Comparison of ENCODE assay signal across 11 cellular contexts in genomic region chr9:137666950-137667670, GRCh38. TPM values are rescaled to one million over a fixed set of nuclear protein-coding genes. Genes with fewer than 3 reads are reported as not detected.
A peak's percentile ranks its signal among the peaks of the same experiment; 100 is the strongest.
DNase-seq lines count a peak whose midpoint lies in the region; ATAC-seq, FAIRE-seq and TF ChIP-seq lines count a peak whose summit lies in the region.
"Had no signal": no experiment of that assay in that cellular context is flagged by ENCODE, and none has a peak within 500 bp of the region (broad histone marks: within the 10 kb centered on the region; RNA-seq: fewer than 3 reads in every experiment).

No MANE protein-coding gene starts in this region.

- no peak for ATAC-seq in naive thymus-derived CD4-positive, alpha-beta T cell
- no peak for ATAC-seq in HG02798 (IDR thresholded peaks at IDR 0.05; ENCODE audit: poor library complexity, unreplicated experiment)

- H3K4me3 ChIP-seq in naive thymus-derived CD4-positive, alpha-beta T cell (ENCODE audit: low read length): no peak overlapping the region

- DNase-seq in COR-L47 (lab: John Stamatoyannopoulos, UW) (peak; percentile 82), NCI-H128 (lab: John Stamatoyannopoulos, UW; ENCODE audit: unreplicated experiment) (peak; percentile 71), KG1 (lab: John Stamatoyannopoulos, UW) (no peak), HTR-8/SVneo (ENCODE audit: insufficient read length, low spot score) (no peak), SHP77 (lab: John Stamatoyannopoulos, UW) (no peak)
- DNase-seq in naive thymus-derived CD4-positive, alpha-beta T cell: no peak
- DNase-seq: stimulated activated CD4-positive, alpha-beta T cell treated with anti-CD3 and anti-CD28 coated beads, Interleukin-1b, Interleukin-23, amount 100 ng/mL, for 48 hours; T-helper 9 cell had no signal

- H3K9me3 Mint-ChIP-seq in brain: no peaks in the 10 kb centered on the region
- H3K9me3 Mint-ChIP-seq in naive thymus-derived CD4-positive, alpha-beta T cell: no peaks in the 10 kb centered on the region

- H3K4me3 Mint-ChIP-seq in brain: peak overlapping the region in 4 of 5 experiments; percentile 18 to 76 (median 76)
- peak overlapping the region in 7 of 10 donors; percentile 2 to 43 (median 5) for H3K4me3 Mint-ChIP-seq in naive thymus-derived CD4-positive, alpha-beta T cell

- peaks cover 0 to 12% (median 0%) of the 10 kb centered on the region in 3 experiments for H3K36me3 ChIP-seq in naive thymus-derived CD4-positive, alpha-beta T cell (ENCODE audit: control insufficient read depth in 2 of 3, insufficient read depth in 3 of 3, low read length in 3 of 3)

- no peak for TF ChIP-seq CTCF in brain (conservative IDR thresholded peaks at IDR 0.05)

- peaks cover 87% of the 10 kb centered on the region for H3K4me1 Mint-ChIP-seq in brain
- H3K4me1 Mint-ChIP-seq in naive thymus-derived CD4-positive, alpha-beta T cell: peaks cover 29 to 81% (median 74%) of the 10 kb centered on the region in 7 donors

- peaks cover 0 to 13% of the 10 kb centered on the region in 2 donors for H3K4me1 ChIP-seq in naive thymus-derived CD4-positive, alpha-beta T cell (ENCODE audit: control insufficient read depth in 2 of 2, insufficient read depth in 2 of 2, low read length in 2 of 2)

- no peaks in the 10 kb centered on the region for H3K27me3 ChIP-seq in naive thymus-derived CD4-positive, alpha-beta T cell (ENCODE audit: control insufficient read depth in 2 of 2, insufficient read depth in 2 of 2, low read length in 2 of 2)

- intact Hi-C loops in naive thymus-derived CD4-positive, alpha-beta T cell (cut with micrococcal nuclease): no loop called here

- H3K9me3 ChIP-seq in naive thymus-derived CD4-positive, alpha-beta T cell (ENCODE audit: control insufficient read depth in 2 of 3, low read length in 3 of 3): no peaks in the 10 kb centered on the region

- POLR2A ChIA-PET in naive thymus-derived CD4-positive, alpha-beta T cell (lab: Charles Lee): no interaction called here

- CTCF ChIA-PET in naive thymus-derived CD4-positive, alpha-beta T cell (lab: Charles Lee): interaction anchor here (1.3 kb wide), 1 partner anchor 47 kb away, joined by 5 read pairs; no protein-coding TSS in a partner anchor

- H3K27ac Mint-ChIP-seq in brain: peak overlapping the region; percentile 36 to 99 (median 98)
- H3K27ac Mint-ChIP-seq in naive thymus-derived CD4-positive, alpha-beta T cell: peak overlapping the region; percentile 17 to 89 (median 71)

- peaks cover 36% of the 10 kb centered on the region for H3K36me3 Mint-ChIP-seq in brain
- H3K36me3 Mint-ChIP-seq in naive thymus-derived CD4-positive, alpha-beta T cell: peaks cover 0 to 22% (median 10%) of the 10 kb centered on the region in 5 donors

- no peak for FAIRE-seq in HTR-8/SVneo (lab: Jason Lieb, UNC)
- FAIRE-seq: keratinocyte had no signal

- peak overlapping the region; percentile 38 for H3K27ac ChIP-seq in naive thymus-derived CD4-positive, alpha-beta T cell (ENCODE audit: low read depth, low read length)

- peaks cover 6% of the 10 kb centered on the region for H3K27me3 Mint-ChIP-seq in brain
- no peaks in the 10 kb centered on the region for H3K27me3 Mint-ChIP-seq in naive thymus-derived CD4-positive, alpha-beta T cell

RNA-seq across cellular contexts. Expression of gene EHMT1, which starts 48.3 kb away (rescaled TPM):
- 69.6 TPM for polyA plus RNA-seq in brain (ENCODE audit: insufficient read depth, low read depth, low replicate concordance)
- 100 to 1,000 TPM; 111 to 132 (median 117) TPM for total RNA-seq in naive thymus-derived CD4-positive, alpha-beta T cell
- polyA plus RNA-seq in naive thymus-derived CD4-positive, alpha-beta T cell: 10 to 100 TPM; 24.7 to 43.0 TPM

Comparison
In these comparisons a context has a peak if more than half of its experiments do, and no peak if none do; other contexts are left out.
1. DNase-seq: peak in COR-L47 (single experiment) and NCI-H128 (single experiment); none in naive thymus-derived CD4-positive, alpha-beta T cell (0 of 9), KG1 (single experiment), HTR-8/SVneo (single experiment) and SHP77 (0 of 2).